In genomic region chr7:77219701-77220331, GRCh38 we compare ENCODE assay signal across 2 cellular contexts. TPM values are rescaled to one million over a fixed set of nuclear protein-coding genes. Genes with fewer than 3 reads are reported as not detected.
"Had no signal": no experiment of that assay in that cellular context is flagged by ENCODE, and none has a peak within 500 bp of the region (broad histone marks: within the 10 kb centered on the region; RNA-seq: fewer than 3 reads in every experiment).

No MANE protein-coding gene starts in this region.

RNA-seq across cellular contexts. Expression of gene FGL2, which starts 20.2 kb away (rescaled TPM):
- total RNA-seq: chondrocyte, WTC11 had no signal
